Comparison of ENCODE assay signal across 18 cellular contexts in genomic region chr2:149729575-149729974, GRCh38.
DNase-seq lines count a peak whose midpoint lies in the region; ATAC-seq, FAIRE-seq and TF ChIP-seq lines count a peak whose summit lies in the region.
"Had no signal": no experiment of that assay in that cellular context is flagged by ENCODE, and none has a peak within 500 bp of the region (broad histone marks: within the 10 kb centered on the region; RNA-seq: fewer than 3 reads in every experiment).

No MANE protein-coding gene starts in this region.

- no peak overlapping the region for H3K27ac ChIP-seq in body of pancreas
- H3K27ac ChIP-seq: HL-60 had no signal

- H3K27me3 ChIP-seq in body of pancreas = no peaks in the 10 kb centered on the region

- H3K4me1 Mint-ChIP-seq in osteocyte (ENCODE audit: unreplicated experiment) = peaks cover 76% of the 10 kb centered on the region
- H3K4me1 Mint-ChIP-seq: B cell had no signal

- peak overlapping the region; percentile 23 for H3K27ac Mint-ChIP-seq in osteocyte (ENCODE audit: unreplicated experiment)
- H3K27ac Mint-ChIP-seq: B cell; CD4-positive, alpha-beta T cell; HFFc6 had no signal

- DNase-seq in dermis blood vessel endothelial cell (peak; percentile 18), osteocyte (ENCODE audit: extremely low spot score, unreplicated experiment) (no peak), body of pancreas (no peak), epidermal melanocyte (ENCODE audit: insufficient read length, low spot score) (no peak)
- DNase-seq: C1 segment of cervical spinal cord; Calu3; CD4-positive, alpha-beta T cell; DMS79; EL; GF-D8; HCEC 1CT; HFFc6 had no signal

- H3K4me1 ChIP-seq in body of pancreas = no peaks in the 10 kb centered on the region

- no peaks in the 10 kb centered on the region for H3K36me3 Mint-ChIP-seq in osteocyte (ENCODE audit: unreplicated experiment)

- WGBS in body of pancreas, 2 donors = 62 to 71% methylated on average over 3 of the region's 3 CpGs

- no peaks in the 10 kb centered on the region for H3K27me3 Mint-ChIP-seq in osteocyte (ENCODE audit: unreplicated experiment)

- TF ChIP-seq CTCF in osteocyte (IDR thresholded peaks at IDR 0.05) = no peak
- TF ChIP-seq CTCF in body of pancreas (IDR thresholded peaks at IDR 0.05) = no peak

- peak; percentile 53 for ATAC-seq in SK-N-SH treated with all-trans-retinoic acid at 6 μM for 48 hours
- no peak for ATAC-seq in body of pancreas
- ATAC-seq in GM18867 (IDR thresholded peaks at IDR 0.05; ENCODE audit: unreplicated experiment) = no peak

- no peak overlapping the region for H3K4me3 ChIP-seq in body of pancreas

- no peaks in the 10 kb centered on the region for H3K36me3 ChIP-seq in body of pancreas (replicated peaks in 1 of 2; ENCODE audit: insufficient read depth in 1 of 2, low read depth in 2 of 2)

- intact Hi-C loops in body of pancreas (cut with DNase I) = no loop called here

- FAIRE-seq in G401.6 (lab: Jason Lieb, UNC) = peak; percentile 100
- FAIRE-seq: A204.1 had no signal

- H3K4me3 Mint-ChIP-seq in osteocyte (ENCODE audit: unreplicated experiment) = no peak overlapping the region
- H3K4me3 Mint-ChIP-seq: B cell; CD4-positive, alpha-beta T cell; HFFc6 had no signal

- H3K9me3 ChIP-seq in body of pancreas = no peaks in the 10 kb centered on the region

- no peak for TF ChIP-seq POLR2A in body of pancreas (IDR thresholded peaks at IDR 0.05)

- no peaks in the 10 kb centered on the region for H3K9me3 Mint-ChIP-seq in osteocyte (ENCODE audit: unreplicated experiment)
- H3K9me3 Mint-ChIP-seq: CD4-positive, alpha-beta T cell; HFFc6 had no signal

TF ChIP-seq in SK-N-SH treated with all-trans-retinoic acid at 6 μM for 48 hours, 23 proteins besides CTCF, POLR2A, EP300 and RAD21:
- TF ChIP-seq SNAI2 (CRISPR knock-in tag; IDR thresholded peaks at IDR 0.05) (peak; percentile 76; the same call in 1 of the 2 replicates), ISL1 (CRISPR knock-in tag; IDR thresholded peaks at IDR 0.05) (peak; percentile 97), OSR1 (CRISPR knock-in tag; IDR thresholded peaks at IDR 0.05) (no peak), TOX (CRISPR knock-in tag; IDR thresholded peaks at IDR 0.05; ENCODE audit: borderline replicate concordance) (no peak), ZNF70 (CRISPR knock-in tag; IDR thresholded peaks at IDR 0.05) (no peak), ZFP3 (CRISPR knock-in tag; IDR thresholded peaks at IDR 0.05) (0 out of 2 replicates have a peak, but pooled peaks have one; percentile 36), POU6F1 (CRISPR knock-in tag; IDR thresholded peaks at IDR 0.05; ENCODE audit: borderline replicate concordance, low read depth) (peak; percentile 59; the same call in 1 of the 2 replicates), CSRNP3 (CRISPR knock-in tag; IDR thresholded peaks at IDR 0.05) (no peak), BACH2 (CRISPR knock-in tag; IDR thresholded peaks at IDR 0.05; ENCODE audit: borderline replicate concordance) (no peak), TCF4 (CRISPR knock-in tag; IDR thresholded peaks at IDR 0.05; ENCODE audit: borderline replicate concordance) (peak; percentile 45; the same call in 1 of the 2 replicates), GLIS3 (CRISPR knock-in tag; IDR thresholded peaks at IDR 0.05) (0 out of 2 replicates have a peak, but pooled peaks have one; percentile 27), ARNTL (CRISPR knock-in tag; IDR thresholded peaks at IDR 0.05; ENCODE audit: borderline replicate concordance, low read depth) (no peak), CSDC2 (CRISPR knock-in tag; IDR thresholded peaks at IDR 0.05) (no peak)
TF ChIP-seq in SK-N-SH treated with all-trans-retinoic acid at 6 μM for 48 hours: peak in this region for 6.
